In genomic region chr15:101162701-101163483, GRCh38 we compare ENCODE assay signal across 1 cellular context.
TF ChIP-seq lines count a peak whose summit lies in the region.

No MANE protein-coding gene starts in this region.

TF ChIP-seq in IMR-90, 13 proteins besides CTCF, POLR2A, EP300 and RAD21:
- TF ChIP-seq USF2 (IDR thresholded peaks at IDR 0.05; ENCODE audit: low read depth, low read length): no peak
- TF ChIP-seq FOS (IDR thresholded peaks at IDR 0.05; ENCODE audit: low read depth, low read length): no peak
